In genomic region chr11:86728562-86728961, GRCh38 we compare ENCODE assay signal across 23 cellular contexts. TPM values are rescaled to one million over a fixed set of nuclear protein-coding genes. Genes with fewer than 3 reads are reported as not detected.
"Had no signal": no experiment of that assay in that cellular context is flagged by ENCODE, and none has a peak within 500 bp of the region (broad histone marks: within the 10 kb centered on the region; RNA-seq: fewer than 3 reads in every experiment).

No MANE protein-coding gene starts in this region.

- FAIRE-seq: HepG2, K562 had no signal

- H3K27ac ChIP-seq: KMS-11, RWPE1, SJCRH30 had no signal

- H3K27me3 ChIP-seq: SJCRH30 had no signal

- H3K4me3 ChIP-seq: K562, SJCRH30 had no signal

- H3K4me3 Mint-ChIP-seq: IgD-negative memory B cell had no signal

- H3K36me3 ChIP-seq: SJCRH30 had no signal

- H3K4me1 ChIP-seq: SJCRH30 had no signal

- H3K4me2 ChIP-seq: KMS-11 had no signal

- H3K9ac ChIP-seq: KMS-11 had no signal

- H3K4me1 Mint-ChIP-seq: IgD-negative memory B cell had no signal

- DNase-seq: Kasumi-1, MM.1S, NCI-H1092 treated with DMSO at 0.1 percent for 48 hours, NCI-H1436, NCI-H187, NCI-H2029, NCI-H2171, NCI-H226, NCI-H446, NCI-H510A, NCI-H524 treated with DMSO at 0.1 percent for 48 hours, NCI-H69, NCI-H774, SHP77 treated with DMSO at 0.1 percent for 48 hours, SJCRH30, SW 1271, T-helper 1 cell had no signal

- ATAC-seq: HepG2, K562, Right ventricle myocardium inferior had no signal

- H3K27ac Mint-ChIP-seq: IgD-negative memory B cell had no signal

- H3K36me3 Mint-ChIP-seq: IgD-negative memory B cell had no signal

RNA-seq across cellular contexts. Expression of gene ME3, which starts 56.1 kb away (rescaled TPM):
- total RNA-seq: HepG2, K562, SJCRH30 had no signal
- polyA plus RNA-seq: HepG2, IgD-negative memory B cell, K562 had no signal
